Comparison of ENCODE assay signal across 9 cellular contexts in the genomic region with DNA sequence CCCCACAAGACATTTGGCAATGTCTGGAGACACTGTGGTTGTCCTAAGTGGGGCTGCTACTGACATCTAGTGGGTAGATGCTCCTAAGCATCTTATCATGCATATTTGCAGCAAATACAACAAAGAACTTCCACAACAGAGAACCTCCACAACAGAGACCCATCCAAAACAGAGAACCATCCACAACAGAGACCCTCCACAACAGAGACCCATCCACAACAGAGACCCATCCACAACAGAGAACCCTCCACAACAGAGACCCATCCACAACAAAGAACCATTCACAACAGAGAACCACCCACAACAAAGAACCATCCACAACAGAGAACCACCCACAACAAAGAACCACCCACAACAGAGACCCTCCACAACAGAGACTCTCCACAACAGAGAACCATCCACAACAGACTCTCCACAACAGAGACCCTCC. TPM values are rescaled to one million over a fixed set of nuclear protein-coding genes. Genes with fewer than 3 reads are reported as not detected.
DNase-seq lines count a peak whose midpoint lies in the region; ATAC-seq and TF ChIP-seq lines count a peak whose summit lies in the region.
"Had no signal": no experiment of that assay in that cellular context is flagged by ENCODE, and none has a peak within 500 bp of the region (broad histone marks: within the 10 kb centered on the region; RNA-seq: fewer than 3 reads in every experiment).

No MANE protein-coding gene starts in this region.

- no peak overlapping the region for H3K9ac ChIP-seq in mesendoderm (ENCODE audit: low read length)

- intact Hi-C loops in tibial artery (cut with DNase I; ENCODE audit: low total_unique reads): no loop called here

- no peaks in the 10 kb centered on the region for H3K79me2 ChIP-seq in mesendoderm (ENCODE audit: control insufficient read depth, insufficient read depth, low read length)

- H3K18ac ChIP-seq in mesendoderm (ENCODE audit: low read length): no peak overlapping the region

- H3K9me3 Mint-ChIP-seq in chondrocyte (ENCODE audit: low read depth): no peaks in the 10 kb centered on the region

- H3K27ac ChIP-seq in SJCRH30: no peak overlapping the region
- no peak overlapping the region for H3K27ac ChIP-seq in mesendoderm (ENCODE audit: low read depth, low read length)
- H3K27ac ChIP-seq in tibial artery: no peak overlapping the region

- DNase-seq in AML-193 (lab: John Stamatoyannopoulos, UW): peak; percentile 25 to 56
- no peak for DNase-seq in GM12864 (ENCODE audit: low read depth)
- DNase-seq in SJCRH30: peak; percentile 40 to 54
- DNase-seq in chondrocyte (ENCODE audit: low spot score): no peak
- peak; percentile 76 for DNase-seq in mesendoderm
- no peak for DNase-seq in tibial artery
- no peak for DNase-seq in cortex of kidney (lab: John Stamatoyannopoulos, UW)

- no peaks in the 10 kb centered on the region for H3K79me1 ChIP-seq in mesendoderm (ENCODE audit: low read length)

- no peak overlapping the region for H3K56ac ChIP-seq in mesendoderm (ENCODE audit: low read length)

- no peak overlapping the region for H4K8ac ChIP-seq in mesendoderm (ENCODE audit: low read depth, low read length)

- H3K4ac ChIP-seq in mesendoderm (ENCODE audit: low read depth, low read length): no peak overlapping the region

- H2AK5ac ChIP-seq in mesendoderm (ENCODE audit: low read length): no peak overlapping the region

- no peaks in the 10 kb centered on the region for H3K27me3 Mint-ChIP-seq in chondrocyte (ENCODE audit: low read depth)

- no peak overlapping the region for H3K4me3 Mint-ChIP-seq in chondrocyte (ENCODE audit: unreplicated experiment)

- H4K5ac ChIP-seq in mesendoderm (ENCODE audit: low read length): no peak overlapping the region

- H3K27ac Mint-ChIP-seq in chondrocyte (ENCODE audit: unreplicated experiment): peak overlapping the region; percentile 60

- no peak overlapping the region for H2BK5ac ChIP-seq in mesendoderm (ENCODE audit: low read length)

- no peaks in the 10 kb centered on the region for H3K4me1 Mint-ChIP-seq in chondrocyte (ENCODE audit: low read depth)

- H3K36me3 ChIP-seq in SJCRH30 (no peaks in the 10 kb centered on the region), mesendoderm (ENCODE audit: control insufficient read depth, insufficient read depth, low read length) (no peaks in the 10 kb centered on the region), tibial artery (peaks cover 42 to 94% (median 66%) of the 10 kb centered on the region in 3 donors)

- no peak overlapping the region for H3K23ac ChIP-seq in mesendoderm (ENCODE audit: low read length)

- no peak overlapping the region for H2BK15ac ChIP-seq in mesendoderm (replicated peaks; ENCODE audit: low read depth)

- TF ChIP-seq CTCF in GM12864 (IDR thresholded peaks at IDR 0.05; ENCODE audit: low read depth, low read length, missing control alignments) (peak; percentile 63), chondrocyte (IDR thresholded peaks at IDR 0.05) (peak; percentile 75), tibial artery (IDR thresholded peaks at IDR 0.05) (no peak)

- ATAC-seq in HG02852 (IDR thresholded peaks at IDR 0.05; ENCODE audit: unreplicated experiment): no peak

- H3K4me2 ChIP-seq in mesendoderm (ENCODE audit: low read length): no peak overlapping the region

- H3K9me3 ChIP-seq in SJCRH30 (replicated peaks): no peaks in the 10 kb centered on the region
- H3K9me3 ChIP-seq in tibial artery: no peaks in the 10 kb centered on the region

- H3K27me3 ChIP-seq in SJCRH30: no peaks in the 10 kb centered on the region
- no peaks in the 10 kb centered on the region for H3K27me3 ChIP-seq in mesendoderm (ENCODE audit: insufficient read depth, low read length, poor library complexity)
- H3K27me3 ChIP-seq in tibial artery: no peaks in the 10 kb centered on the region

- peaks cover 34% of the 10 kb centered on the region for H3K36me3 Mint-ChIP-seq in chondrocyte (ENCODE audit: low read depth)

- H2BK120ac ChIP-seq in mesendoderm (ENCODE audit: low read depth, low read length): no peak overlapping the region

- H3K4me1 ChIP-seq in SJCRH30: no peaks in the 10 kb centered on the region
- H3K4me1 ChIP-seq in mesendoderm (ENCODE audit: control insufficient read depth, low read depth, low read length): no peaks in the 10 kb centered on the region
- H3K4me1 ChIP-seq in tibial artery: no peaks in the 10 kb centered on the region

- H3K4me3 ChIP-seq in GM12864 (ENCODE audit: low read depth, low read length) (no peak overlapping the region), SJCRH30 (no peak overlapping the region), mesendoderm (ENCODE audit: low read length) (no peak overlapping the region), tibial artery (no peak overlapping the region)

RNA-seq across cellular contexts. Expression of a gene that starts 32.8 kb away (rescaled TPM):
- total RNA-seq in SJCRH30 (2014; rRNA removed; shearing (Covaris generic)): 54.0 and 58.5 TPM in 2 replicates
- total RNA-seq in chondrocyte: 30.1 to 36.0 TPM (median 35.1 TPM) in 3 replicates
- polyA plus RNA-seq in mesendoderm (2013, experiment 1 of 2): 67.4 TPM
- 66.9 TPM for polyA plus RNA-seq in mesendoderm (2013, experiment 2 of 2)

RNA-seq across cellular contexts. Expression of a gene that starts 33.0 kb away (rescaled TPM):
- total RNA-seq in SJCRH30 (2014; rRNA removed; shearing (Covaris generic)): 3,495 and 5,082 TPM in 2 replicates
- total RNA-seq in chondrocyte: 706 to 837 TPM (median 731 TPM) in 3 replicates
- polyA plus RNA-seq in mesendoderm (2013, experiment 1 of 2): 5,500 TPM
- polyA plus RNA-seq in mesendoderm (2013, experiment 2 of 2): 5,550 TPM

RNA-seq across cellular contexts. Expression of a gene that starts 41.5 kb away (rescaled TPM):
- total RNA-seq in SJCRH30 (2014; rRNA removed; shearing (Covaris generic)): not detected in 2 replicates
- not detected in 3 replicates for total RNA-seq in chondrocyte
- polyA plus RNA-seq in mesendoderm (2013, experiment 1 of 2): not detected
- not detected for polyA plus RNA-seq in mesendoderm (2013, experiment 2 of 2)
- total RNA-seq: pulmonary artery endothelial cell had no signal

RNA-seq across cellular contexts. Expression of a gene that starts 46.1 kb away (rescaled TPM):
- total RNA-seq in SJCRH30 (2014; rRNA removed; shearing (Covaris generic)): 10.1 and 10.7 TPM in 2 replicates
- total RNA-seq in chondrocyte: 22.3 to 25.0 TPM (median 24.0 TPM) in 3 replicates
- polyA plus RNA-seq in mesendoderm (2013, experiment 1 of 2): 4.2 TPM
- 4.6 TPM for polyA plus RNA-seq in mesendoderm (2013, experiment 2 of 2)

Comparison
In these comparisons a context has a peak if more than half of its experiments do, and no peak if none do; other contexts are left out.
1. DNase-seq: peak in AML-193 (2 of 2), SJCRH30 (2 of 2) and mesendoderm (single experiment); none in GM12864 (single experiment), chondrocyte (single experiment), tibial artery (0 of 2) and cortex of kidney (single experiment).
2. CTCF ChIP-seq: peak in GM12864 (single experiment) and chondrocyte (single experiment); none in tibial artery (0 of 2).